13 cellular contexts compared by ENCODE assay signal in genomic region chr1:167669209-167670139, GRCh38. TPM values are rescaled to one million over a fixed set of nuclear protein-coding genes. Genes with fewer than 3 reads are reported as not detected.
DNase-seq lines count a peak whose midpoint lies in the region; ATAC-seq, FAIRE-seq and TF ChIP-seq lines count a peak whose summit lies in the region.
"Had no signal": no experiment of that assay in that cellular context is flagged by ENCODE, and none has a peak within 500 bp of the region (broad histone marks: within the 10 kb centered on the region; RNA-seq: fewer than 3 reads in every experiment).

No MANE protein-coding gene starts in this region.

- no peak for TF ChIP-seq POLR2A in Peyer's patch (IDR thresholded peaks at IDR 0.05)

- no peak overlapping the region for H3K4me3 ChIP-seq in CD8-positive, alpha-beta T cell (ENCODE audit: low read depth, low read length)
- H3K4me3 ChIP-seq in Peyer's patch (no peak overlapping the region), A673 (ENCODE audit: low read depth, low read length, poor library complexity, severe bottlenecking) (no peak overlapping the region), kidney (ENCODE audit: low read length in 2 of 2) (no peak overlapping the region)
- H3K4me3 ChIP-seq: gastroesophageal sphincter, ovary had no signal

- peaks cover 90% of the 10 kb centered on the region for H3K4me1 Mint-ChIP-seq in CD8-positive, alpha-beta T cell (ENCODE audit: low read depth)
- peaks cover 73 to 97% of the 10 kb centered on the region in 2 donors for H3K4me1 Mint-ChIP-seq in effector memory CD8-positive, alpha-beta T cell (ENCODE audit: low read depth in 2 of 2)

- H3K9me3 ChIP-seq in CD8-positive, alpha-beta T cell (ENCODE audit: low read length) = no peaks in the 10 kb centered on the region
- H3K9me3 ChIP-seq in Peyer's patch = no peaks in the 10 kb centered on the region
- H3K9me3 ChIP-seq in A673 (ENCODE audit: low read depth, low read length, poor library complexity, severe bottlenecking) = no peaks in the 10 kb centered on the region
- H3K9me3 ChIP-seq in kidney (ENCODE audit: control insufficient read depth in 1 of 2, low read length in 2 of 2) = no peaks in the 10 kb centered on the region
- H3K9me3 ChIP-seq: gastroesophageal sphincter, ovary had no signal

- H3K9me3 Mint-ChIP-seq in CD8-positive, alpha-beta T cell = no peaks in the 10 kb centered on the region
- no peaks in the 10 kb centered on the region for H3K9me3 Mint-ChIP-seq in effector memory CD8-positive, alpha-beta T cell
- H3K9me3 Mint-ChIP-seq: activated naive CD4-positive, alpha-beta T cell treated with anti-CD3 and anti-CD28 coated beads, Interleukin-2, amount 50 U/mL, for 24 hours had no signal

- peaks cover 18% of the 10 kb centered on the region for H3K36me3 ChIP-seq in CD8-positive, alpha-beta T cell (ENCODE audit: insufficient read depth, low read length)
- H3K36me3 ChIP-seq in Peyer's patch = no peaks in the 10 kb centered on the region
- no peaks in the 10 kb centered on the region for H3K36me3 ChIP-seq in A673 (ENCODE audit: insufficient read depth, low read length, poor library complexity, severe bottlenecking)
- no peaks in the 10 kb centered on the region for H3K36me3 ChIP-seq in kidney (ENCODE audit: control insufficient read depth in 1 of 2, insufficient read depth in 2 of 2, low read length in 2 of 2)
- H3K36me3 ChIP-seq: gastroesophageal sphincter, ovary had no signal

- no peak overlapping the region for H3K27ac ChIP-seq in CD8-positive, alpha-beta T cell (ENCODE audit: low read depth, low read length)
- peak overlapping the region in 1 of 4 donors; percentile 47 for H3K27ac ChIP-seq in Peyer's patch
- no peak overlapping the region for H3K27ac ChIP-seq in A673 (ENCODE audit: low read depth, low read length, poor library complexity, severe bottlenecking)
- no peak overlapping the region for H3K27ac ChIP-seq in kidney (ENCODE audit: low read depth in 2 of 2, low read length in 2 of 2)
- H3K27ac ChIP-seq: gastroesophageal sphincter, ovary had no signal

- H3K27ac Mint-ChIP-seq in CD8-positive, alpha-beta T cell = peak overlapping the region; percentile 72
- H3K27ac Mint-ChIP-seq in effector memory CD8-positive, alpha-beta T cell = peak overlapping the region; percentile 92 to 95

- H3K36me3 Mint-ChIP-seq in CD8-positive, alpha-beta T cell = peaks cover 83% of the 10 kb centered on the region
- H3K36me3 Mint-ChIP-seq in effector memory CD8-positive, alpha-beta T cell (ENCODE audit: insufficient read depth) = peaks cover 47% of the 10 kb centered on the region

- no peak for TF ChIP-seq CTCF in CD8-positive, alpha-beta T cell (IDR thresholded peaks at IDR 0.05)
- TF ChIP-seq CTCF in Peyer's patch (IDR thresholded peaks at IDR 0.05) (no peak), A673 (conservative IDR thresholded peaks at IDR 0.05; ENCODE audit: low read depth, low read length) (no peak), kidney (IDR thresholded peaks at IDR 0.05; ENCODE audit: borderline replicate concordance, extremely low read depth, insufficient read depth) (no peak)

- no peak overlapping the region for H3K9ac ChIP-seq in kidney (ENCODE audit: low read length in 2 of 2)

- CTCF ChIA-PET in CD8-positive, alpha-beta T cell (lab: Charles Lee) = interaction anchor here (0.9 to 1.9 kb wide), 4 partner anchors 18 to 106 kb away, joined by 3 to 13 read pairs (median 6); no protein-coding TSS in a partner anchor
- CTCF ChIA-PET in A673 (lab: Charles Lee) = no interaction called here

- intact Hi-C loops in CD8-positive, alpha-beta T cell (cut with DNase I, micrococcal nuclease) = no loop called here
- intact Hi-C loops in A673 (cut with micrococcal nuclease; ENCODE audit: unreplicated experiment) (no loop called here), kidney (cut with DNase I) (no loop called here)

- no peaks in the 10 kb centered on the region for H3K27me3 Mint-ChIP-seq in CD8-positive, alpha-beta T cell (ENCODE audit: low read depth)
- no peaks in the 10 kb centered on the region for H3K27me3 Mint-ChIP-seq in effector memory CD8-positive, alpha-beta T cell
- H3K27me3 Mint-ChIP-seq: activated naive CD4-positive, alpha-beta T cell treated with anti-CD3 and anti-CD28 coated beads, Interleukin-2, amount 50 U/mL, for 24 hours had no signal

- DNase-seq in CD8-positive, alpha-beta T cell = no peak
- no peak for DNase-seq in effector memory CD8-positive, alpha-beta T cell
- no peak for DNase-seq in stimulated activated CD4-positive, alpha-beta T cell treated with anti-CD3 and anti-CD28 coated beads, Interleukin-2, amount 100 ng/mL, for 48 hours
- DNase-seq in Peyer's patch (no peak), A673 (ENCODE audit: low spot score) (no peak), kidney (no peak)
- DNase-seq: ovary, SIG-M5 had no signal

- POLR2A ChIA-PET in CD8-positive, alpha-beta T cell (lab: Charles Lee) = interaction anchor here (0.6 to 0.7 kb wide), 2 partner anchors 67 to 374 kb away, joined by 3 to 9 read pairs; no protein-coding TSS in a partner anchor
- POLR2A ChIA-PET in A673 (lab: Charles Lee; ENCODE audit: low non-redundant PET) = no interaction called here

- H3K4me3 Mint-ChIP-seq in CD8-positive, alpha-beta T cell = no peak overlapping the region
- H3K4me3 Mint-ChIP-seq in effector memory CD8-positive, alpha-beta T cell = peak overlapping the region; percentile 33 to 39
- H3K4me3 Mint-ChIP-seq: activated naive CD4-positive, alpha-beta T cell treated with anti-CD3 and anti-CD28 coated beads, Interleukin-2, amount 50 U/mL, for 24 hours had no signal

- no peak for FAIRE-seq in kidney (lab: Jason Lieb, UNC)

- no peaks in the 10 kb centered on the region for H3K27me3 ChIP-seq in CD8-positive, alpha-beta T cell (ENCODE audit: insufficient read depth, low read length)
- H3K27me3 ChIP-seq in Peyer's patch = no peaks in the 10 kb centered on the region
- no peaks in the 10 kb centered on the region for H3K27me3 ChIP-seq in A673 (replicated peaks; ENCODE audit: insufficient read depth, low read depth, low read length, poor library complexity)
- H3K27me3 ChIP-seq: gastroesophageal sphincter, ovary had no signal

- no peak for ATAC-seq in CD8-positive, alpha-beta T cell
- ATAC-seq in GM19351 (IDR thresholded peaks at IDR 0.05; ENCODE audit: unreplicated experiment) (peak; percentile 65), HG03175 (IDR thresholded peaks at IDR 0.05; ENCODE audit: unreplicated experiment) (peak; percentile 51)
- no peak for ATAC-seq in effector memory CD8-positive, alpha-beta T cell (replicated peaks)
- ATAC-seq: gastroesophageal sphincter had no signal

- BruUV-seq in A673 (replicated peaks; lab: Mats Ljungman, UMichigan) = no TSS peak

- H3K4me1 ChIP-seq in CD8-positive, alpha-beta T cell (ENCODE audit: insufficient read depth, low read length) = peaks cover 51% of the 10 kb centered on the region
- peaks cover 0 to 22% (median 0%) of the 10 kb centered on the region in 4 donors for H3K4me1 ChIP-seq in Peyer's patch
- no peaks in the 10 kb centered on the region for H3K4me1 ChIP-seq in A673 (ENCODE audit: insufficient read depth, low read length, poor library complexity, severe bottlenecking)
- peaks cover 0 to 2% of the 10 kb centered on the region in 2 donors for H3K4me1 ChIP-seq in kidney (ENCODE audit: control insufficient read depth in 1 of 2, insufficient read depth in 1 of 2, low read depth in 1 of 2, low read length in 2 of 2)

RNA-seq across cellular contexts. Expression of gene RCSD1, which starts 39.4 kb away (rescaled TPM):
- 10 to 100 TPM; 42.4 to 44.3 TPM for total RNA-seq in CD8-positive, alpha-beta T cell
- total RNA-seq in Peyer's patch = 10 to 100 TPM in 3 of 4 donors, 1 to 10 TPM in 1; 6.7 to 95.7 (median 11.5) TPM
- total RNA-seq in A673 (2021) = not detected in 2 replicates
- 18.3 TPM for total RNA-seq in kidney
- polyA plus RNA-seq in kidney (ENCODE audit: insufficient read depth, low read depth, low replicate concordance) = 3.9 TPM
- total RNA-seq: HT1080 had no signal

RNA-seq across cellular contexts. Expression of gene MPZL1, which starts 52.3 kb away (rescaled TPM):
- under 1 TPM; 0.67 to 0.81 TPM for total RNA-seq in CD8-positive, alpha-beta T cell
- total RNA-seq in Peyer's patch = 10 to 100 TPM; 23.1 to 87.7 (median 66.6) TPM
- 87.8 and 90.4 TPM in 2 replicates for total RNA-seq in A673 (2021)
- total RNA-seq in kidney = 98.3 TPM
- polyA plus RNA-seq in kidney (ENCODE audit: insufficient read depth, low read depth, low replicate concordance) = 42.1 TPM

Comparison
In these comparisons a context has a peak if more than half of its experiments do, and no peak if none do; other contexts are left out.
1. ATAC-seq: peak in GM19351 (single experiment) and HG03175 (single experiment); none in CD8-positive, alpha-beta T cell (single experiment) and effector memory CD8-positive, alpha-beta T cell (single experiment).
2. RNA of gene MPZL1, which starts 52.3 kb away (total RNA-seq): 98.3 TPM in kidney (single experiment), 87.8 to 90.4 TPM in A673 and 23.1 to 87.7 TPM in Peyer's patch; 0.67 to 0.81 TPM in CD8-positive, alpha-beta T cell; every median in the first group is over 10 times any median in the second.